ENCODE assay signal across 1 cellular context in the genomic region with DNA sequence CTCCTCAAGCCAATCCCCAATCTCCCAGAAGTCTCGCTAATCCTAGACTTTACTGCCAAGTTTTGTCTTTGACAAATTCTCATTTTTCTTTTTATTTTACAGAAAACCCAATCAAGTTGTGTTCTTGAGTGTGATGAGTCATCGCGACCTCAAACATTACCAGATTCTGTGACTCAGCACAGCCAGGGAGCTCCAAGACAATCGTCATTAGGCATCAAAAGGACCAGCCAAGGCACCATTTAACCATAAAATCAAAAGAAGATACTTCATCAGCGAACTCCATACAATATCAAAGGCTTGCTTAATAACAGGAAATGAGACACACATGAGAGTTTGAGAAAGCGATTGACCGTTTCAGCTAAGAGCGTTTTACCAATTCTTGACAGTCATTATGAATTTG.
TF ChIP-seq lines count a peak whose summit lies in the region.

No MANE protein-coding gene starts in this region.

TF ChIP-seq in endothelial cell of umbilical vein, 7 proteins besides CTCF, POLR2A, EP300 and RAD21:
- TF ChIP-seq MAX (IDR thresholded peaks at IDR 0.05; ENCODE audit: insufficient read depth, insufficient read length) (no peak), JUN (IDR thresholded peaks at IDR 0.05; ENCODE audit: borderline replicate concordance, insufficient read depth, insufficient read length, low read depth) (peak; percentile 36), FOS (IDR thresholded peaks at IDR 0.05; ENCODE audit: borderline replicate concordance, insufficient read depth, low read length) (peak; percentile 52), EZH2 (IDR thresholded peaks at IDR 0.05; ENCODE audit: borderline replicate concordance, low read depth, low read length, severe bottlenecking) (no peak)
